Comparison of ENCODE assay signal across 12 cellular contexts in the genomic region with DNA sequence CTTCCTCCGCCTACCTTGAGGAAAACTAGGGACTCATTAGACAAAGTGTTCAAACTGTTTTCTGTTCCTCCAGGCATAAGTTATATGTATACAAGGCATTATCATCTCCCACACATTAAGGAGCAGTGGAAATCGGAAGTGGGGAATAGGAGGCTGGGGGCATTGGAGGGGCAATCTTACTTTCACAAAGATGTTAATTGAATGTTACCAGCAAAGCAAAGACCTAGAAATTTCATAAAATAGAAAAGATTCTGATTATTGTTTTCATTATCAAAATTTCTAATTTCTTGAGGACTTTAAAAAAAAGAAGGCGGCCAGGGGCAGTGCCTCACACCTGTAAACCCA.
A peak's percentile ranks its signal among the peaks of the same experiment; 100 is the strongest.
DNase-seq lines count a peak whose midpoint lies in the region; ATAC-seq and TF ChIP-seq lines count a peak whose summit lies in the region.
"Had no signal": no experiment of that assay in that cellular context is flagged by ENCODE, and none has a peak within 500 bp of the region (broad histone marks: within the 10 kb centered on the region; RNA-seq: fewer than 3 reads in every experiment).

No MANE protein-coding gene starts in this region.

- peak overlapping the region; percentile 65 for H3K4me3 Mint-ChIP-seq in activated CD4-positive, alpha-beta T cell treated with anti-CD3 and anti-CD28 coated beads for 36 hours
- peak overlapping the region; percentile 26 for H3K4me3 Mint-ChIP-seq in chondrocyte (ENCODE audit: unreplicated experiment)

- peak overlapping the region; percentile 100 for H3K27ac Mint-ChIP-seq in activated CD4-positive, alpha-beta T cell treated with anti-CD3 and anti-CD28 coated beads for 36 hours
- peak overlapping the region; percentile 100 for H3K27ac Mint-ChIP-seq in chondrocyte (ENCODE audit: unreplicated experiment)

- H3K4me3 ChIP-seq in RWPE2 (ENCODE audit: severe bottlenecking) (no peak overlapping the region), spleen (peak overlapping the region in 1 of 8 donors; percentile 42)
- H3K4me3 ChIP-seq: heart right ventricle, pancreas had no signal

- H3K27me3 ChIP-seq in RWPE2 (ENCODE audit: insufficient read depth, poor library complexity, severe bottlenecking) (no peaks in the 10 kb centered on the region), spleen (replicated peaks in 1 of 7) (no peaks in the 10 kb centered on the region)
- H3K27me3 ChIP-seq: heart right ventricle, pancreas had no signal

- H3K27ac ChIP-seq in RWPE2 (ENCODE audit: poor library complexity, severe bottlenecking) (peak overlapping the region; percentile 100), spleen (peak overlapping the region in 5 of 8 donors; percentile 40 to 85 (median 69))
- H3K27ac ChIP-seq: pancreas had no signal

- peaks cover 16% of the 10 kb centered on the region for H3K9me3 Mint-ChIP-seq in activated CD4-positive, alpha-beta T cell treated with anti-CD3 and anti-CD28 coated beads for 36 hours (ENCODE audit: low read depth)
- peaks cover 15% of the 10 kb centered on the region for H3K9me3 Mint-ChIP-seq in chondrocyte (ENCODE audit: low read depth)

- 86 to 91% (median 89%) methylated on average over 3 of the region's 3 CpGs for WGBS in spleen, 5 donors

- H3K9me3 ChIP-seq in RWPE2 (ENCODE audit: severe bottlenecking) (no peaks in the 10 kb centered on the region), spleen (no peaks in the 10 kb centered on the region)
- H3K9me3 ChIP-seq: Caco-2, heart right ventricle, pancreas had no signal

- no peak for ATAC-seq in activated CD4-positive, alpha-beta T cell treated with anti-CD3 and anti-CD28 coated beads for 36 hours
- ATAC-seq in RWPE2 (ENCODE audit: low read depth) (no peak), HG03175 (IDR thresholded peaks at IDR 0.05; ENCODE audit: unreplicated experiment) (no peak), HG03565 (IDR thresholded peaks at IDR 0.05; ENCODE audit: unreplicated experiment) (no peak)

- H3K4me1 ChIP-seq in RWPE2 (ENCODE audit: insufficient read depth, poor library complexity, severe bottlenecking) = peaks cover 23% of the 10 kb centered on the region
- H3K4me1 ChIP-seq in spleen = peaks cover 0 to 33% (median 6%) of the 10 kb centered on the region in 6 donors
- H3K4me1 ChIP-seq: Caco-2, pancreas had no signal

- H3K36me3 Mint-ChIP-seq in activated CD4-positive, alpha-beta T cell treated with anti-CD3 and anti-CD28 coated beads for 36 hours (ENCODE audit: low read depth) = peaks cover 27% of the 10 kb centered on the region
- no peaks in the 10 kb centered on the region for H3K36me3 Mint-ChIP-seq in chondrocyte (ENCODE audit: low read depth)

- peaks cover 92% of the 10 kb centered on the region for H3K4me1 Mint-ChIP-seq in activated CD4-positive, alpha-beta T cell treated with anti-CD3 and anti-CD28 coated beads for 36 hours
- peaks cover 61% of the 10 kb centered on the region for H3K4me1 Mint-ChIP-seq in chondrocyte (ENCODE audit: low read depth)

- no peaks in the 10 kb centered on the region for H3K27me3 Mint-ChIP-seq in activated CD4-positive, alpha-beta T cell treated with anti-CD3 and anti-CD28 coated beads for 36 hours
- H3K27me3 Mint-ChIP-seq in chondrocyte (ENCODE audit: low read depth) = no peaks in the 10 kb centered on the region

- DNase-seq in activated CD4-positive, alpha-beta T cell treated with anti-CD3 and anti-CD28 coated beads for 36 hours = no peak
- no peak for DNase-seq in activated CD4-positive, alpha-beta T cell treated with anti-CD3 and anti-CD28 coated beads, Interleukin-2, amount 50 U/mL, for 48 hours
- DNase-seq in RWPE2 (ENCODE audit: low spot score) (no peak), chondrocyte (ENCODE audit: low spot score) (no peak), spleen (no peak), medulla oblongata (ENCODE audit: extremely low spot score) (no peak)
- DNase-seq: Caco-2, heart right ventricle, NCI-H1417, pancreas had no signal

- POLR2A ChIA-PET in activated CD4-positive, alpha-beta T cell treated with anti-CD3 and anti-CD28 coated beads for 36 hours (lab: Charles Lee) = interaction anchor here (0.6 to 1.3 kb wide), 9 partner anchors 10 to 442 kb away, joined by 4 to 12 read pairs (median 5); no protein-coding TSS in a partner anchor

- intact Hi-C loops in activated CD4-positive, alpha-beta T cell treated with anti-CD3 and anti-CD28 coated beads for 36 hours (cut with DNase I, micrococcal nuclease) = loop anchor here in 1 of 2 experiments (5.0 to 10.0 kb wide), 3 partner anchors 673 to 881 kb away; no protein-coding TSS in a partner anchor
- intact Hi-C loops in spleen (cut with DNase I; ENCODE audit: low total_unique reads) = no loop called here

- TF ChIP-seq CTCF in RWPE2 (IDR thresholded peaks at IDR 0.05; ENCODE audit: poor library complexity, severe bottlenecking) (no peak), chondrocyte (IDR thresholded peaks at IDR 0.05) (no peak), spleen (IDR thresholded peaks at IDR 0.05 in 8 of 11, conservative IDR thresholded peaks at IDR 0.05 in 3 of 11) (no peak)

- H3K36me3 ChIP-seq in RWPE2 (ENCODE audit: low read depth) = no peaks in the 10 kb centered on the region
- H3K36me3 ChIP-seq in spleen = no peaks in the 10 kb centered on the region
- H3K36me3 ChIP-seq: heart right ventricle, pancreas had no signal

- no peak for TF ChIP-seq POLR2A in spleen (IDR thresholded peaks at IDR 0.05)

- CTCF ChIA-PET in activated CD4-positive, alpha-beta T cell treated with anti-CD3 and anti-CD28 coated beads for 36 hours (lab: Charles Lee) = interaction anchor here (0.7 to 1.2 kb wide), 4 partner anchors 9 to 33 kb away, joined by 3 to 6 read pairs (median 4); no protein-coding TSS in a partner anchor
